In the genomic region with DNA sequence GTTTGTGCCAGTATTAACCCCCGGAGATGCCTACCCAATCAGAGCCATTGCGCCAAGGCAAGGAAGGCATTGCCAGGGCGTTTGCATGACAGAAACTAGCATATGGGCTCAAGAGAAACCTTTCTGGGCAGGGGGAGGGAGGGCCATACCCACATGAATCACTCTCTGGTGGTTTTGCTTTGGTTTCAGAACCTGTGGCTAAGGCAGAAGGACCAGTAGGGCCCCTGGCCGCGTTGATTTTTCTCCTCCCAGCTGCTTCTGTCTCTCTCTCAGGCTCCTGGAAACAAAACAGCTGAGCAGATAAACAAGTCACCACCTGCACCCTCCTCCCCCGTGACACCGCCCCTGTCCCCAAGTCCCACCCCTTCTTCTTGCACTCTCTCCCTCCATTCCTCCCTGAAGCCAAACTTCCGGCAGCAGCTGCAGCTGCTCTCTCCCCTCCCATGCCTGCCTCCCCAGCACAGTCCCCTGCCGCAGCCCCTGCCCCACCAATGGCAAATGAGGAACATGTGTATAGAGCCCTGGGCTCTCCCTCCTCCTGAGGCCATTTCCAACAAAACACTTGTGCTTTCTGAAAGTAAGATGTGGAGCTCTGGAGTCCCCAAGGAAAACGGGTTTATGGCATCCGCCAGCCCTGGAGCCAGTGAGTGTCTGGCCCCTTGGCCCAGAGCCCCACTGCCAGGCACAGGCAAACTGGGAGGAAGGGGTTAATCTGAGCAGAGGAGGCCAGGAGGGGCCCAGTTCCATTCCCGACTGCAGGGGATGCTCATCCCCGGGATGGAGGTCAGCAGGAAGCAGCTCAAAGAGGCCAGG, we compare ENCODE assay signal across 8 cellular contexts. TPM values are rescaled to one million over a fixed set of nuclear protein-coding genes. Genes with fewer than 3 reads are reported as not detected.
DNase-seq lines count a peak whose midpoint lies in the region; ATAC-seq and TF ChIP-seq lines count a peak whose summit lies in the region.

No MANE protein-coding gene starts in this region.

- H3K9me3 Mint-ChIP-seq in activated CD8-positive, alpha-beta memory T cell treated with anti-CD3 and anti-CD28 coated beads, Interleukin-2, amount 10 ng/mL, durations not matched to agents 7 days and 5 days (ENCODE audit: low read depth), result no peaks in the 10 kb centered on the region
- peaks cover 12% of the 10 kb centered on the region for H3K9me3 Mint-ChIP-seq in glutamatergic neuron (ENCODE audit: unreplicated experiment)

- H3K27ac Mint-ChIP-seq in activated CD8-positive, alpha-beta memory T cell treated with anti-CD3 and anti-CD28 coated beads, Interleukin-2, amount 10 ng/mL, durations not matched to agents 7 days and 5 days, result peak overlapping the region; percentile 72
- peak overlapping the region; percentile 99 for H3K27ac Mint-ChIP-seq in glutamatergic neuron (ENCODE audit: unreplicated experiment)

- CTCF ChIA-PET in activated CD8-positive, alpha-beta memory T cell treated with anti-CD3 and anti-CD28 coated beads, Interleukin-2, amount 10 ng/mL, durations not matched to agents 7 days and 5 days (lab: Charles Lee), result interaction anchor here (0.8 to 2.0 kb wide), 6 partner anchors 8 to 244 kb away, joined by 3 to 8 read pairs (median 4); no protein-coding TSS in a partner anchor

- DNase-seq in COR-L47 (lab: John Stamatoyannopoulos, UW) (peak; percentile 86), NCI-H510A treated with DMSO at 0.1 percent for 48 hours (lab: John Stamatoyannopoulos, UW) (peak; percentile 84), glutamatergic neuron (peak; percentile 80), renal cortical epithelial cell (ENCODE audit: low read depth) (peak; percentile 77), HuH-7.5 (ENCODE audit: low spot score) (no peak)
- DNase-seq in activated CD8-positive, alpha-beta memory T cell treated with anti-CD3 and anti-CD28 coated beads, Interleukin-2, amount 10 ng/mL, durations not matched to agents 7 days and 5 days, result peak; percentile 88

- no peaks in the 10 kb centered on the region for H3K36me3 Mint-ChIP-seq in activated CD8-positive, alpha-beta memory T cell treated with anti-CD3 and anti-CD28 coated beads, Interleukin-2, amount 10 ng/mL, durations not matched to agents 7 days and 5 days
- no peaks in the 10 kb centered on the region for H3K36me3 Mint-ChIP-seq in glutamatergic neuron (ENCODE audit: unreplicated experiment)

- ATAC-seq in GM19397 (IDR thresholded peaks at IDR 0.05; ENCODE audit: unreplicated experiment), result peak; percentile 85
- peak; percentile 92 for ATAC-seq in HG03439 (IDR thresholded peaks at IDR 0.05; ENCODE audit: unreplicated experiment)
- ATAC-seq in activated CD8-positive, alpha-beta memory T cell treated with anti-CD3 and anti-CD28 coated beads, Interleukin-2, amount 10 ng/mL, durations not matched to agents 7 days and 5 days, result peak; percentile 88

- peaks cover under 1% of the 10 kb centered on the region for H3K27me3 Mint-ChIP-seq in activated CD8-positive, alpha-beta memory T cell treated with anti-CD3 and anti-CD28 coated beads, Interleukin-2, amount 10 ng/mL, durations not matched to agents 7 days and 5 days
- peaks cover 14% of the 10 kb centered on the region for H3K27me3 Mint-ChIP-seq in glutamatergic neuron (ENCODE audit: unreplicated experiment)

- peaks cover 37% of the 10 kb centered on the region for H3K4me1 Mint-ChIP-seq in activated CD8-positive, alpha-beta memory T cell treated with anti-CD3 and anti-CD28 coated beads, Interleukin-2, amount 10 ng/mL, durations not matched to agents 7 days and 5 days
- peaks cover 38% of the 10 kb centered on the region for H3K4me1 Mint-ChIP-seq in glutamatergic neuron (ENCODE audit: low read depth, unreplicated experiment)

- TF ChIP-seq CTCF in glutamatergic neuron (IDR thresholded peaks at IDR 0.05; ENCODE audit: partially characterized antibody, unreplicated experiment), result no peak

- no peak overlapping the region for H3K4me3 Mint-ChIP-seq in activated CD8-positive, alpha-beta memory T cell treated with anti-CD3 and anti-CD28 coated beads, Interleukin-2, amount 10 ng/mL, durations not matched to agents 7 days and 5 days
- peak overlapping the region; percentile 79 for H3K4me3 Mint-ChIP-seq in glutamatergic neuron (ENCODE audit: unreplicated experiment)

RNA-seq across cellular contexts. Expression of a gene that starts 39.0 kb away (rescaled TPM):
- 10 to 100 TPM; 39.4 to 51.3 TPM for total RNA-seq in activated CD8-positive, alpha-beta memory T cell treated with anti-CD3 and anti-CD28 coated beads, Interleukin-2, amount 10 ng/mL, durations not matched to agents 7 days and 5 days
- total RNA-seq in glutamatergic neuron (ENCODE audit: unreplicated experiment) (49.7 TPM), renal cortical epithelial cell (1.2 and 53.3 TPM in 2 replicates)
